In genomic region chr10:128150045-128150493, GRCh38 we compare ENCODE assay signal across 8 cellular contexts. TPM values are rescaled to one million over a fixed set of nuclear protein-coding genes. Genes with fewer than 3 reads are reported as not detected.
DNase-seq lines count a peak whose midpoint lies in the region; ATAC-seq and TF ChIP-seq lines count a peak whose summit lies in the region.

No MANE protein-coding gene starts in this region.

- peak; percentile 100 for TF ChIP-seq CTCF in GM13977 (IDR thresholded peaks at IDR 0.05; ENCODE audit: extremely low read depth, insufficient read depth, missing control alignments)

- in situ Hi-C loops in GM13977 (cut with MboI; ENCODE audit: low pct_unique_long_range_greater_than_20kb, low sequenced_read_pairs, unreplicated experiment), result no loop called here
- in situ Hi-C loops in G401 (cut with HindIII; ENCODE audit: low sequenced_read_pairs), result no loop called here

- peak; percentile 92 for ATAC-seq in HG02642 (IDR thresholded peaks at IDR 0.05; ENCODE audit: poor library complexity, unreplicated experiment)

- DNase-seq in GM13977 (ENCODE audit: low spot score) (peak; percentile 95), NCI-H1436 (lab: John Stamatoyannopoulos, UW) (peak; percentile 86), cerebellar cortex (ENCODE audit: low spot score) (peak; percentile 22), kidney tubule cell (ENCODE audit: low spot score) (peak; percentile 68), G401 (ENCODE audit: low spot score) (no peak)
- DNase-seq in activated CD4-positive, CD25-positive, alpha-beta regulatory T cell treated with anti-CD3 and anti-CD28 coated beads, Interleukin-2, amount 50 U/mL, for 16 hours (ENCODE audit: low read depth, low spot score), result peak; percentile 58
- peak; percentile 71 for DNase-seq in stimulated activated CD4-positive, alpha-beta T cell treated with anti-CD3 and anti-CD28 coated beads, Interleukin-1b, Interleukin-23, amount 100 ng/mL, for 48 hours

RNA-seq across cellular contexts. Expression of gene MKI67, which starts 23.8 kb away (rescaled TPM):
- 9.2 and 13.8 TPM in 2 replicates for total RNA-seq in G401 (2014; rRNA removed; shearing (Covaris generic))
